Comparison of ENCODE assay signal across 1 cellular context in genomic region chr2:158403237-158403636, GRCh38.
TF ChIP-seq lines count a peak whose summit lies in the region.

No MANE protein-coding gene starts in this region.

TF ChIP-seq in IMR-90, 13 proteins besides CTCF, POLR2A, EP300 and RAD21:
- no peak for TF ChIP-seq SMC3 (IDR thresholded peaks at IDR 0.05; ENCODE audit: low read depth, low read length)
- TF ChIP-seq RCOR1 (IDR thresholded peaks at IDR 0.05; ENCODE audit: insufficient replicate concordance, low read length), result no peak
- no peak for TF ChIP-seq MAFK (IDR thresholded peaks at IDR 0.05; ENCODE audit: low read depth, low read length)
- no peak for TF ChIP-seq RFX5 (IDR thresholded peaks at IDR 0.05; ENCODE audit: low read depth, low read length)
- TF ChIP-seq USF2 (IDR thresholded peaks at IDR 0.05; ENCODE audit: low read depth, low read length), result no peak
- TF ChIP-seq CEBPB (IDR thresholded peaks at IDR 0.05; ENCODE audit: low read depth, low read length), result no peak
- no peak for TF ChIP-seq CHD1 (IDR thresholded peaks at IDR 0.05; ENCODE audit: low read depth, low read length)
- no peak for TF ChIP-seq MXI1 (IDR thresholded peaks at IDR 0.05; ENCODE audit: borderline replicate concordance, low read depth, low read length)
- TF ChIP-seq BHLHE40 (IDR thresholded peaks at IDR 0.05; ENCODE audit: low read depth, low read length), result no peak
- TF ChIP-seq NFE2L2 (IDR thresholded peaks at IDR 0.05; ENCODE audit: low read depth, low read length), result no peak
- no peak for TF ChIP-seq FOS (IDR thresholded peaks at IDR 0.05; ENCODE audit: low read depth, low read length)
- TF ChIP-seq MAZ (IDR thresholded peaks at IDR 0.05; ENCODE audit: borderline replicate concordance, low read depth, low read length), result no peak
